In the genomic region with DNA sequence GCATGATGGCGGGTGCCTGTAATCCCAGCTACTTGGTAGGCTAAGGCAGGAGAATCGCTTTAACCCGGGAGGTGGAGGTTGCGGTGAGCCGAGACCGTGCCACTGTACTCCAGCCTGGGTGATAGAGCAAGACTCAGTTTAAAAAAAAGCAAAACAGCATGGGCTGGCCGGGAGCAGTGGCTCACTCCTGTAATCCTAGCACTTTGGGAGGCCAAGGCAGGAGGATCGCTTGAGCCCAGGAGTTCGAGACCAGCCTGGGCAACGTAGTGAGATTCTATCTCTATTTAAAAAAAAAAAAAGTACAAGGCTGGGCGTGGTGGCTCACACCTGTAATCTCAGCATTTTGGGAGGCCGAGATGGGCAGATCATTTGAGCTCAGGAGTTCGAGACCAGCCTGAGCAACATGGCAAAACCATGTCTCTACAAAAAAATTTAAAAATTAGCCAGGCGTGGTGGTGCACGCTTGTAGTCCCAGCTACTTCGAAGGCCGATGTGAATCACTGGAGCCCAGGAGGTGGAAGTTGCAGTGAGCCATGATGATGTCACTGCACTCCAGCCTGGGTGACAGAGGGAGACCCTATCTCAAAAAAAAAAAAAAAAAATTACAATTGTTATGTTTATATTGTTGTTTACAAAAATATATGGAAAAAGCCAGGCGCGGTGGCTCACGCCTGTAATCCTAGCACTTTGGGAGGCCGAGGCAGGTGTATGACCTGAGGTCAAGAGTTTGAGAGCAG, we compare ENCODE assay signal across 8 cellular contexts. TPM values are rescaled to one million over a fixed set of nuclear protein-coding genes. Genes with fewer than 3 reads are reported as not detected.
DNase-seq lines count a peak whose midpoint lies in the region; ATAC-seq, FAIRE-seq and TF ChIP-seq lines count a peak whose summit lies in the region.
"Not testable (repeated sequence)": the region's sequence is repeated elsewhere in the genome, so short reads cannot be mapped to it uniquely, and the experiment has no call there.

No MANE protein-coding gene starts in this region.

- H3K4me1 ChIP-seq in A549 (peaks cover 38% of the 10 kb centered on the region), PC-9 (replicated peaks; ENCODE audit: insufficient read depth) (peaks cover 31% of the 10 kb centered on the region), heart right ventricle (peaks cover 18 to 52% (median 49%) of the 10 kb centered on the region in 9 donors), muscle layer of duodenum (ENCODE audit: control insufficient read depth in 1 of 2, insufficient read depth in 2 of 2, low read length in 2 of 2) (peaks cover 22 to 36% of the 10 kb centered on the region in 2 donors), skeletal muscle satellite cell (ENCODE audit: control insufficient read depth, insufficient read depth, low read length) (peaks cover 44% of the 10 kb centered on the region)

- H3K27ac Mint-ChIP-seq in activated T-cell treated with anti-CD3 and anti-CD28 coated beads, Interleukin-2, amount 50 U/mL, for 72 hours: peak overlapping the region; percentile 55
- H3K27ac Mint-ChIP-seq in chondrocyte (ENCODE audit: unreplicated experiment): peak overlapping the region; percentile 99

- H3K27ac ChIP-seq in A549 (peak overlapping the region; percentile 90 to 97), heart right ventricle (peak overlapping the region; percentile 93 to 99 (median 98)), muscle layer of duodenum (ENCODE audit: low read length) (peak overlapping the region; percentile 84)
- H3K27ac ChIP-seq in PC-9: not testable (repeated sequence)

- H3K4me2 ChIP-seq in A549 (peak overlapping the region; percentile 94), PC-9 (peak overlapping the region; percentile 78), skeletal muscle satellite cell (ENCODE audit: low read length) (peak overlapping the region; percentile 97)

- H3K27me3 ChIP-seq in PC-9 (ENCODE audit: insufficient read depth, low read depth); heart right ventricle; muscle layer of duodenum (ENCODE audit: low read depth, low read length); skeletal muscle satellite cell (ENCODE audit: control insufficient read depth, insufficient read depth, low read length): not testable (repeated sequence)

- not testable (repeated sequence) for H2AFZ ChIP-seq in PC-9

- intact Hi-C loops in PC-9 (cut with micrococcal nuclease; ENCODE audit: unreplicated experiment) (loop anchor here (5.0 kb wide), 1 partner anchor 39 kb away; a partner anchor contains a TSS), heart right ventricle (cut with DNase I) (loop anchor here in 2 of 10 donors (2.0 to 5.0 kb wide), 2 partner anchors 30 to 34 kb away; no protein-coding TSS in a partner anchor)

- TF ChIP-seq CTCF in A549 (IDR thresholded peaks at IDR 0.05); PC-9 (conservative IDR thresholded peaks at IDR 0.05); chondrocyte (IDR thresholded peaks at IDR 0.05); heart right ventricle (IDR thresholded peaks at IDR 0.05): not testable (repeated sequence)

- TF ChIP-seq POLR2A in A549 (IDR thresholded peaks at IDR 0.05; ENCODE audit: low read length): not testable (repeated sequence)

- TF ChIP-seq RAD21 in A549 (conservative IDR thresholded peaks at IDR 0.05 in 1 of 2, IDR thresholded peaks at IDR 0.05 in 1 of 2): not testable (repeated sequence)

- not testable (repeated sequence) for H3K4me3 ChIP-seq in A549, PC-9
- H3K4me3 ChIP-seq in GM08714 (ENCODE audit: low read length) (peak overlapping the region; percentile 68; the same call in 1 of the 2 replicates), heart right ventricle (peak overlapping the region; percentile 36 to 98 (median 89)), muscle layer of duodenum (ENCODE audit: low read depth in 1 of 2, low read length in 2 of 2) (peak overlapping the region; percentile 61 to 74), skeletal muscle satellite cell (ENCODE audit: low read length) (peak overlapping the region; percentile 90)

- H3K36me3 Mint-ChIP-seq in activated T-cell treated with anti-CD3 and anti-CD28 coated beads, Interleukin-2, amount 50 U/mL, for 72 hours (ENCODE audit: insufficient read depth in 2 of 2): peaks cover 27 to 35% of the 10 kb centered on the region in 2 donors
- peaks cover 27% of the 10 kb centered on the region for H3K36me3 Mint-ChIP-seq in chondrocyte (ENCODE audit: low read depth)

- not testable (repeated sequence) for H3K9me3 ChIP-seq in A549; PC-9 (ENCODE audit: insufficient read depth, low read depth); heart right ventricle; muscle layer of duodenum (ENCODE audit: control insufficient read depth in 1 of 2, low read length in 2 of 2); skeletal muscle satellite cell (replicated peaks; ENCODE audit: low read length)

- DNase-seq in A549 (ENCODE audit: low read depth in 1 of 2, low spot score in 1 of 2); PC-9; activated T-cell treated with anti-CD3 and anti-CD28 coated beads, Interleukin-2, amount 50 U/mL, for 72 hours; chondrocyte (ENCODE audit: low spot score); heart right ventricle: not testable (repeated sequence)

- peaks cover 21% of the 10 kb centered on the region for H4K20me1 ChIP-seq in PC-9 (ENCODE audit: insufficient read depth)

- FAIRE-seq in A549 (lab: Jason Lieb, UNC): not testable (repeated sequence)

- H3K9ac ChIP-seq in skeletal muscle satellite cell (ENCODE audit: low read depth, low read length): peak overlapping the region; percentile 74

- 95% methylated on average over 21 of the region's 21 CpGs for WGBS in A549 (ENCODE audit: missing lambda C conversion rate)
- 95% methylated on average over 21 of the region's 21 CpGs for WGBS in heart right ventricle, 2 donors

- peak overlapping the region; percentile 96 to 100 for H3K4me3 Mint-ChIP-seq in activated T-cell treated with anti-CD3 and anti-CD28 coated beads, Interleukin-2, amount 50 U/mL, for 72 hours
- peak overlapping the region; percentile 94 for H3K4me3 Mint-ChIP-seq in chondrocyte (ENCODE audit: unreplicated experiment)

- H3F3A ChIP-seq in PC-9 (ENCODE audit: insufficient read depth, low read depth): peaks cover 44% of the 10 kb centered on the region

- peaks cover 42% of the 10 kb centered on the region for H3K79me2 ChIP-seq in PC-9 (ENCODE audit: low read depth)

- TF ChIP-seq EP300 in A549 (IDR thresholded peaks at IDR 0.05): not testable (repeated sequence)

- not testable (repeated sequence) for H3K9me3 Mint-ChIP-seq in activated T-cell treated with anti-CD3 and anti-CD28 coated beads, Interleukin-2, amount 50 U/mL, for 72 hours; chondrocyte (ENCODE audit: low read depth)

- BruUV-seq in PC-9 (replicated peaks; lab: Mats Ljungman, UMichigan): not testable (repeated sequence)

- H3K36me3 ChIP-seq in PC-9 (ENCODE audit: low read depth) (peaks cover 24% of the 10 kb centered on the region), heart right ventricle (peaks cover 3 to 32% (median 22%) of the 10 kb centered on the region in 9 donors), muscle layer of duodenum (ENCODE audit: control insufficient read depth in 1 of 2, insufficient read depth in 2 of 2, low read length in 2 of 2) (peaks cover 23% of the 10 kb centered on the region in 2 donors), skeletal muscle satellite cell (ENCODE audit: insufficient read depth, low read length) (peaks cover 29% of the 10 kb centered on the region)

- peaks cover 68% of the 10 kb centered on the region for H3K4me1 Mint-ChIP-seq in activated T-cell treated with anti-CD3 and anti-CD28 coated beads, Interleukin-2, amount 50 U/mL, for 72 hours (ENCODE audit: low read depth)
- peaks cover 54% of the 10 kb centered on the region for H3K4me1 Mint-ChIP-seq in chondrocyte (ENCODE audit: low read depth)

- POLR2A ChIA-PET in A549 (lab: Yijun Ruan, JAX): not testable (repeated sequence)
- POLR2A ChIA-PET in PC-9 (lab: Charles Lee; ENCODE audit: unreplicated experiment): interaction anchor here (1.3 kb wide), 1 partner anchor 29 kb away, joined by 4 read pairs; a partner anchor contains a TSS

- not testable (repeated sequence) for H3K27me3 Mint-ChIP-seq in activated T-cell treated with anti-CD3 and anti-CD28 coated beads, Interleukin-2, amount 50 U/mL, for 72 hours (ENCODE audit: low read depth); chondrocyte (ENCODE audit: low read depth)

- not testable (repeated sequence) for H3K9me2 ChIP-seq in PC-9 (ENCODE audit: insufficient read depth)

- CTCF ChIA-PET in A549 (lab: Yijun Ruan, JAX): interaction anchor here (0.6 to 10.2 kb wide), 9 partner anchors 12 to 492 kb away, joined by 3 to 98 read pairs (median 3); a partner anchor contains a TSS
- CTCF ChIA-PET in PC-9 (lab: Charles Lee): interaction anchor here (0.7 kb wide), 1 partner anchor 34 kb away, joined by 5 read pairs; no protein-coding TSS in a partner anchor

- ATAC-seq in A549; activated T-cell treated with anti-CD3 and anti-CD28 coated beads, Interleukin-2, amount 50 U/mL, for 72 hours (replicated peaks in 1 of 2); heart right ventricle: not testable (repeated sequence)

RNA-seq across cellular contexts. Expression of a gene that starts 1.5 kb away (rescaled TPM):
- polyA plus RNA-seq in A549 (2011; rRNA removed) (2,280 and 2,307 TPM in 2 replicates), A549 (2017; fragmentation: RNase III; extraction: RNeasy Plus Mini Kit Qiagen cat#74134 plus additional on column Dnase treatment) (3,268 to 3,485 TPM (median 3,270 TPM) in 3 replicates), heart right ventricle (1,000 to 10,000 TPM in 1 of 2 donors, 100 to 1,000 TPM in 1; 670 to 2,127 TPM)
- polyA plus RNA-seq in A549 (2012; cell fraction: cytosol; rRNA removed): 3,071 and 4,505 TPM in 2 replicates
- 1,396 and 2,143 TPM in 2 replicates for polyA plus RNA-seq in A549 (2012; cell fraction: nucleus; rRNA removed)
- polyA minus RNA-seq in A549 (2011; rRNA and poly(A)+ RNA removed): 519 and 631 TPM in 2 replicates
- total RNA-seq in PC-9 (2021) (666 and 697 TPM in 2 replicates), chondrocyte (1,367 to 2,282 TPM (median 2,236 TPM) in 3 replicates), heart right ventricle (1,000 to 10,000 TPM in 1 of 10 donors, 100 to 1,000 TPM in 9; 355 to 1,188 (median 413) TPM)
- 100 to 1,000 TPM; 391 to 492 TPM for total RNA-seq in activated T-cell treated with anti-CD3 and anti-CD28 coated beads, Interleukin-2, amount 50 U/mL, for 72 hours
- 1,015 and 1,106 TPM in 2 replicates for total RNA-seq in skeletal muscle satellite cell (2012; rRNA removed)

RNA-seq across cellular contexts. Expression of a gene that starts 4.2 kb away (rescaled TPM):
- polyA plus RNA-seq in A549 (2011; rRNA removed): 48.2 and 67.0 TPM in 2 replicates
- 63.4 and 78.3 TPM in 2 replicates for polyA plus RNA-seq in A549 (2012; cell fraction: cytosol; rRNA removed)
- 30.2 and 41.3 TPM in 2 replicates for polyA plus RNA-seq in A549 (2012; cell fraction: nucleus; rRNA removed)
- polyA plus RNA-seq in A549 (2017; fragmentation: RNase III; extraction: RNeasy Plus Mini Kit Qiagen cat#74134 plus additional on column Dnase treatment): 68.6 to 92.7 TPM (median 83.9 TPM) in 3 replicates
- 21.6 and 24.3 TPM in 2 replicates for polyA minus RNA-seq in A549 (2011; rRNA and poly(A)+ RNA removed)
- total RNA-seq in PC-9 (2021): 120 and 121 TPM in 2 replicates
- total RNA-seq in activated T-cell treated with anti-CD3 and anti-CD28 coated beads, Interleukin-2, amount 50 U/mL, for 72 hours: 100 to 1,000 TPM in 1 of 2 donors, 10 to 100 TPM in 1; 96.3 to 111 TPM
- total RNA-seq in chondrocyte: 70.5 to 79.7 TPM (median 75.2 TPM) in 3 replicates
- total RNA-seq in heart right ventricle: 10 to 100 TPM; 39.8 to 61.9 (median 49.9) TPM
- polyA plus RNA-seq in heart right ventricle: 10 to 100 TPM; 31.9 to 64.0 TPM
- 49.4 and 104 TPM in 2 replicates for total RNA-seq in skeletal muscle satellite cell (2012; rRNA removed)

RNA-seq across cellular contexts. Expression of a gene that starts 28.6 kb away (rescaled TPM):
- polyA plus RNA-seq in A549 (2011; rRNA removed) (72.4 and 91.6 TPM in 2 replicates), A549 (2017; fragmentation: RNase III; extraction: RNeasy Plus Mini Kit Qiagen cat#74134 plus additional on column Dnase treatment) (51.4 to 54.2 TPM (median 51.6 TPM) in 3 replicates), heart right ventricle (10 to 100 TPM; 20.9 to 57.3 TPM)
- 54.6 and 74.3 TPM in 2 replicates for polyA plus RNA-seq in A549 (2012; cell fraction: cytosol; rRNA removed)
- 246 and 261 TPM in 2 replicates for polyA plus RNA-seq in A549 (2012; cell fraction: nucleus; rRNA removed)
- polyA minus RNA-seq in A549 (2011; rRNA and poly(A)+ RNA removed): 190 and 196 TPM in 2 replicates
- total RNA-seq in PC-9 (2021) (46.1 and 52.2 TPM in 2 replicates), chondrocyte (127 to 155 TPM (median 144 TPM) in 3 replicates), heart right ventricle (10 to 100 TPM; 28.8 to 47.5 (median 31.9) TPM)
- total RNA-seq in activated T-cell treated with anti-CD3 and anti-CD28 coated beads, Interleukin-2, amount 50 U/mL, for 72 hours: 10 to 100 TPM; 74.6 to 84.6 TPM
- total RNA-seq in skeletal muscle satellite cell (2012; rRNA removed): 186 and 199 TPM in 2 replicates

RNA-seq across cellular contexts. Expression of a gene that starts 32.7 kb away (rescaled TPM):
- polyA plus RNA-seq in A549 (2011; rRNA removed) (83.9 and 109 TPM in 2 replicates), A549 (2017; fragmentation: RNase III; extraction: RNeasy Plus Mini Kit Qiagen cat#74134 plus additional on column Dnase treatment) (48.9 to 57.1 TPM (median 51.9 TPM) in 3 replicates), heart right ventricle (10 to 100 TPM; 16.2 to 28.8 TPM)
- 38.0 and 45.4 TPM in 2 replicates for polyA plus RNA-seq in A549 (2012; cell fraction: cytosol; rRNA removed)
- 95.2 and 106 TPM in 2 replicates for polyA plus RNA-seq in A549 (2012; cell fraction: nucleus; rRNA removed)
- 107 and 130 TPM in 2 replicates for polyA minus RNA-seq in A549 (2011; rRNA and poly(A)+ RNA removed)
- total RNA-seq in PC-9 (2021) (70.3 and 86.4 TPM in 2 replicates), chondrocyte (50.4 to 96.7 TPM (median 57.4 TPM) in 3 replicates), heart right ventricle (10 to 100 TPM; 56.2 to 81.9 (median 62.8) TPM)
- 100 to 1,000 TPM in 1 of 2 donors, 10 to 100 TPM in 1; 99.7 to 104 TPM for total RNA-seq in activated T-cell treated with anti-CD3 and anti-CD28 coated beads, Interleukin-2, amount 50 U/mL, for 72 hours
- total RNA-seq in skeletal muscle satellite cell (2012; rRNA removed): 24.9 and 27.1 TPM in 2 replicates

RNA-seq across cellular contexts. Expression of a gene that starts 38.6 kb away (rescaled TPM):
- 2.1 and 2.7 TPM in 2 replicates for polyA plus RNA-seq in A549 (2011; rRNA removed)
- polyA plus RNA-seq in A549 (2012; cell fraction: cytosol; rRNA removed): 1.0 and 1.1 TPM in 2 replicates
- 1.5 and 1.9 TPM in 2 replicates for polyA plus RNA-seq in A549 (2012; cell fraction: nucleus; rRNA removed)
- polyA plus RNA-seq in A549 (2017; fragmentation: RNase III; extraction: RNeasy Plus Mini Kit Qiagen cat#74134 plus additional on column Dnase treatment): 2.3 to 3.2 TPM (median 2.7 TPM) in 3 replicates
- 11.1 TPM in 2 replicates for polyA minus RNA-seq in A549 (2011; rRNA and poly(A)+ RNA removed)
- 4.4 and 6.5 TPM in 2 replicates for total RNA-seq in PC-9 (2021)
- total RNA-seq in activated T-cell treated with anti-CD3 and anti-CD28 coated beads, Interleukin-2, amount 50 U/mL, for 72 hours: 10 to 100 TPM in 1 of 2 donors, 1 to 10 TPM in 1; 7.4 to 11.8 TPM
- 5.0 to 11.2 TPM (median 8.0 TPM) in 3 replicates for total RNA-seq in chondrocyte
- total RNA-seq in heart right ventricle: 1 to 10 TPM; 3.6 to 5.8 (median 4.9) TPM
- polyA plus RNA-seq in heart right ventricle: 1 to 10 TPM; 2.1 to 3.4 TPM
- 2.8 and 5.6 TPM in 2 replicates for total RNA-seq in skeletal muscle satellite cell (2012; rRNA removed)
